ENCODE assay signal across 1 cellular context in the genomic region with DNA sequence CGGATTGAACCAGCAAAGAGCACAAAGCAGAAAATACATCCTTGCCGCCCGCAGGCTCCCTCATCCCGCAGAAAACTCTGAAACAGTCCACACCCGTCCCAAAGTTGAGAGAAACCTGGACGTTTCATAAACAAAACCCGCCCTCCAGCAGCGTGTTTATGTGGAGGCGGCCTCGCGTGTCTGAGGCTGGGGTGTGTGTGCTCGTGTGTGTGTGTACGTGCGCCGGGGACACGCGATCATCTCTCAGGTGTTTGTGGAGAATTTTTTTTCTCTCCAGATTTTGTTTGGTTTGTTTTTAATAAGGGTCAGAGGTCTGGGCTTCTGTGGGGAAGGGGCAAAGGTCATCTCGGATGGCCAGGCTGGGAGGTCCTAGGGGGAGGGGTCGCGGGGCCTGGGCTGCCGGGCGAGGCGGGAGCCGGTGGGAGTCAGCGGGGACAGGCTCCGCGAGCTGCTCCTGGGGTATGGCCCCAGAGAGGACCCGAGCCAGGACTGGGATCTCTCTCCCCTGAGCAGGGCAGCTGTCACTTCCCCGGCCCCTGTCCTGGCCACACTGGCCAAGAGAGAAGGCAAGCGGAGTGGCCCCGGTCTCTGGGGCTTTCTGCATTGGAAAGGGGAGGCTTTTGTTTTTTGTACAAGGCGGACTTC.
A peak's percentile ranks its signal among the peaks of the same experiment; 100 is the strongest.
TF ChIP-seq lines count a peak whose summit lies in the region.

No MANE protein-coding gene starts in this region.

TF ChIP-seq in HepG2, 621 proteins besides CTCF, POLR2A, EP300 and RAD21 (continued from another document and continues in another):
- TF ChIP-seq, protein P1, sequence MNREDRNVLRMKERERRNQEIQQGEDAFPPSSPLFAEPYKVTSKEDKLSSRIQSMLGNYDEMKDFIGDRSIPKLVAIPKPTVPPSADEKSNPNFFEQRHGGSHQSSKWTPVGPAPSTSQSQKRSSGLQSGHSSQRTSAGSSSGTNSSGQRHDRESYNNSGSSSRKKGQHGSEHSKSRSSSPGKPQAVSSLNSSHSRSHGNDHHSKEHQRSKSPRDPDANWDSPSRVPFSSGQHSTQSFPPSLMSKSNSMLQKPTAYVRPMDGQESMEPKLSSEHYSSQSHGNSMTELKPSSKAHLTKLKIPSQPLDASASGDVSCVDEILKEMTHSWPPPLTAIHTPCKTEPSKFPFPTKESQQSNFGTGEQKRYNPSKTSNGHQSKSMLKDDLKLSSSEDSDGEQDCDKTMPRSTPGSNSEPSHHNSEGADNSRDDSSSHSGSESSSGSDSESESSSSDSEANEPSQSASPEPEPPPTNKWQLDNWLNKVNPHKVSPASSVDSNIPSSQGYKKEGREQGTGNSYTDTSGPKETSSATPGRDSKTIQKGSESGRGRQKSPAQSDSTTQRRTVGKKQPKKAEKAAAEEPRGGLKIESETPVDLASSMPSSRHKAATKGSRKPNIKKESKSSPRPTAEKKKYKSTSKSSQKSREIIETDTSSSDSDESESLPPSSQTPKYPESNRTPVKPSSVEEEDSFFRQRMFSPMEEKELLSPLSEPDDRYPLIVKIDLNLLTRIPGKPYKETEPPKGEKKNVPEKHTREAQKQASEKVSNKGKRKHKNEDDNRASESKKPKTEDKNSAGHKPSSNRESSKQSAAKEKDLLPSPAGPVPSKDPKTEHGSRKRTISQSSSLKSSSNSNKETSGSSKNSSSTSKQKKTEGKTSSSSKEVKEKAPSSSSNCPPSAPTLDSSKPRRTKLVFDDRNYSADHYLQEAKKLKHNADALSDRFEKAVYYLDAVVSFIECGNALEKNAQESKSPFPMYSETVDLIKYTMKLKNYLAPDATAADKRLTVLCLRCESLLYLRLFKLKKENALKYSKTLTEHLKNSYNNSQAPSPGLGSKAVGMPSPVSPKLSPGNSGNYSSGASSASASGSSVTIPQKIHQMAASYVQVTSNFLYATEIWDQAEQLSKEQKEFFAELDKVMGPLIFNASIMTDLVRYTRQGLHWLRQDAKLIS (CRISPR knock-in tag; IDR thresholded peaks at IDR 0.05): no peak
- TF ChIP-seq TEAD2 (CRISPR knock-in tag; IDR thresholded peaks at IDR 0.05) (no peak), MEIS2 (CRISPR knock-in tag; IDR thresholded peaks at IDR 0.05) (no peak; the same call in 1 of the 2 replicates), GATAD2A (CRISPR knock-in tag; IDR thresholded peaks at IDR 0.05) (peak; percentile 77), AHR (CRISPR knock-in tag; IDR thresholded peaks at IDR 0.05) (no peak; the same call in 1 of the 2 replicates), BRCA1 (CRISPR knock-in tag; IDR thresholded peaks at IDR 0.05) (peak; percentile 11), IKZF1 (IDR thresholded peaks at IDR 0.05) (no peak), GTF2F1 (IDR thresholded peaks at IDR 0.05; ENCODE audit: low read length) (no peak), FOSL2 (CRISPR knock-in tag; IDR thresholded peaks at IDR 0.05) (peak; percentile 17; the same call in 1 of the 2 replicates), MEIS1 (CRISPR knock-in tag; IDR thresholded peaks at IDR 0.05; ENCODE audit: borderline replicate concordance) (0 out of 2 replicates have a peak, but pooled peaks have one; percentile 32), NFKB2 (CRISPR knock-in tag; IDR thresholded peaks at IDR 0.05; ENCODE audit: borderline replicate concordance) (peak; percentile 46), SAP130 (CRISPR knock-in tag; IDR thresholded peaks at IDR 0.05; ENCODE audit: low read depth) (peak; percentile 63), RBM39 (IDR thresholded peaks at IDR 0.05; ENCODE audit: low read depth, low read length, poor library complexity, severe bottlenecking) (peak; percentile 67), ATAD3A (CRISPR knock-in tag; IDR thresholded peaks at IDR 0.05) (no peak), MAZ (IDR thresholded peaks at IDR 0.05; ENCODE audit: borderline replicate concordance, low read depth, low read length) (no peak), MAZ (CRISPR knock-in tag; IDR thresholded peaks at IDR 0.05; ENCODE audit: low read depth) (0 out of 2 replicates have a peak, but pooled peaks have one; percentile 35), ZNF235 (CRISPR knock-in tag; IDR thresholded peaks at IDR 0.05; ENCODE audit: borderline replicate concordance) (no peak), NKX3-1 (CRISPR knock-in tag; IDR thresholded peaks at IDR 0.05) (0 out of 2 replicates have a peak, but pooled peaks have one; percentile 25), TSC22D2 (CRISPR knock-in tag; IDR thresholded peaks at IDR 0.05; ENCODE audit: borderline replicate concordance) (no peak), TAF15 (IDR thresholded peaks at IDR 0.05; ENCODE audit: low read depth, low read length, poor library complexity, severe bottlenecking) (no peak), AGO1 (IDR thresholded peaks at IDR 0.05; ENCODE audit: low read depth, low read length, poor library complexity, severe bottlenecking) (no peak), ZFAT (CRISPR knock-in tag; conservative IDR thresholded peaks at IDR 0.05) (no peak), THAP11 (CRISPR knock-in tag; IDR thresholded peaks at IDR 0.05) (peak; percentile 51), ZNF256 (CRISPR knock-in tag; conservative IDR thresholded peaks at IDR 0.05) (no peak), HMGA1 (CRISPR knock-in tag; conservative IDR thresholded peaks at IDR 0.05) (no peak), ZFP36L2 (CRISPR knock-in tag; IDR thresholded peaks at IDR 0.05) (no peak), TRIM24 (CRISPR knock-in tag; IDR thresholded peaks at IDR 0.05) (no peak), BCL6 (CRISPR knock-in tag; IDR thresholded peaks at IDR 0.05) (peak; percentile 48), ZNF546 (CRISPR knock-in tag; conservative IDR thresholded peaks at IDR 0.05) (peak; percentile 72; the same call in 1 of the 2 replicates), ZNF12 (CRISPR knock-in tag; IDR thresholded peaks at IDR 0.05) (no peak), TBP (CRISPR knock-in tag; IDR thresholded peaks at IDR 0.05) (no peak), ZNF879 (CRISPR knock-in tag; IDR thresholded peaks at IDR 0.05) (no peak), ZNF674 (CRISPR knock-in tag; IDR thresholded peaks at IDR 0.05; ENCODE audit: low read depth) (no peak), ZNF569 (CRISPR knock-in tag; IDR thresholded peaks at IDR 0.05; ENCODE audit: borderline replicate concordance) (no peak), ZNF337 (CRISPR knock-in tag; IDR thresholded peaks at IDR 0.05; ENCODE audit: borderline replicate concordance, low read depth) (peak; percentile 22; the same call in 1 of the 2 replicates), ATF1 (CRISPR knock-in tag; IDR thresholded peaks at IDR 0.05) (no peak)
- TF ChIP-seq, protein P2, sequence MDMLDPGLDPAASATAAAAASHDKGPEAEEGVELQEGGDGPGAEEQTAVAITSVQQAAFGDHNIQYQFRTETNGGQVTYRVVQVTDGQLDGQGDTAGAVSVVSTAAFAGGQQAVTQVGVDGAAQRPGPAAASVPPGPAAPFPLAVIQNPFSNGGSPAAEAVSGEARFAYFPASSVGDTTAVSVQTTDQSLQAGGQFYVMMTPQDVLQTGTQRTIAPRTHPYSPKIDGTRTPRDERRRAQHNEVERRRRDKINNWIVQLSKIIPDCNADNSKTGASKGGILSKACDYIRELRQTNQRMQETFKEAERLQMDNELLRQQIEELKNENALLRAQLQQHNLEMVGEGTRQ (IDR thresholded peaks at IDR 0.05; ENCODE audit: low read depth, low read length): no peak
- TF ChIP-seq, protein P2 (CRISPR knock-in tag; IDR thresholded peaks at IDR 0.05; ENCODE audit: borderline replicate concordance): peak; percentile 30; the same call in 1 of the 2 replicates
- TF ChIP-seq, protein P3, sequence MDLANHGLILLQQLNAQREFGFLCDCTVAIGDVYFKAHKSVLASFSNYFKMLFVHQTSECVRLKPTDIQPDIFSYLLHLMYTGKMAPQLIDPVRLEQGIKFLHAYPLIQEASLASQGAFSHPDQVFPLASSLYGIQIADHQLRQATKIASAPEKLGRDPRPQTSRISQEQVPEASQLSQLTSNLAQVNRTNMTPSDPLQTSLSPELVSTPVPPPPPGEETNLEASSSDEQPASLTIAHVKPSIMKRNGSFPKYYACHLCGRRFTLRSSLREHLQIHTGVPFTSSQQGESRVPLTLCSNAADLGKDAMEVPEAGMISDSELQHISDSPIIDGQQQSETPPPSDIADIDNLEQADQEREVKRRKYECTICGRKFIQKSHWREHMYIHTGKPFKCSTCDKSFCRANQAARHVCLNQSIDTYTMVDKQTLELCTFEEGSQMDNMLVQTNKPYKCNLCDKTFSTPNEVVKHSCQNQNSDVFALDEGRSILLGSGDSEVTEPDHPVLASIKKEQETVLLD (CRISPR knock-in tag; IDR thresholded peaks at IDR 0.05; ENCODE audit: low read depth): no peak
- TF ChIP-seq, protein P4, sequence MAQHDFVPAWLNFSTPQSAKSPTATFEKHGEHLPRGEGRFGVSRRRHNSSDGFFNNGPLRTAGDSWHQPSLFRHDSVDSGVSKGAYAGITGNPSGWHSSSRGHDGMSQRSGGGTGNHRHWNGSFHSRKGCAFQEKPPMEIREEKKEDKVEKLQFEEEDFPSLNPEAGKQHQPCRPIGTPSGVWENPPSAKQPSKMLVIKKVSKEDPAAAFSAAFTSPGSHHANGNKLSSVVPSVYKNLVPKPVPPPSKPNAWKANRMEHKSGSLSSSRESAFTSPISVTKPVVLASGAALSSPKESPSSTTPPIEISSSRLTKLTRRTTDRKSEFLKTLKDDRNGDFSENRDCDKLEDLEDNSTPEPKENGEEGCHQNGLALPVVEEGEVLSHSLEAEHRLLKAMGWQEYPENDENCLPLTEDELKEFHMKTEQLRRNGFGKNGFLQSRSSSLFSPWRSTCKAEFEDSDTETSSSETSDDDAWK (CRISPR knock-in tag; IDR thresholded peaks at IDR 0.05): no peak
- TF ChIP-seq, protein P5, sequence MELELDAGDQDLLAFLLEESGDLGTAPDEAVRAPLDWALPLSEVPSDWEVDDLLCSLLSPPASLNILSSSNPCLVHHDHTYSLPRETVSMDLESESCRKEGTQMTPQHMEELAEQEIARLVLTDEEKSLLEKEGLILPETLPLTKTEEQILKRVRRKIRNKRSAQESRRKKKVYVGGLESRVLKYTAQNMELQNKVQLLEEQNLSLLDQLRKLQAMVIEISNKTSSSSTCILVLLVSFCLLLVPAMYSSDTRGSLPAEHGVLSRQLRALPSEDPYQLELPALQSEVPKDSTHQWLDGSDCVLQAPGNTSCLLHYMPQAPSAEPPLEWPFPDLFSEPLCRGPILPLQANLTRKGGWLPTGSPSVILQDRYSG (CRISPR knock-in tag; IDR thresholded peaks at IDR 0.05): no peak
- TF ChIP-seq, protein P6, sequence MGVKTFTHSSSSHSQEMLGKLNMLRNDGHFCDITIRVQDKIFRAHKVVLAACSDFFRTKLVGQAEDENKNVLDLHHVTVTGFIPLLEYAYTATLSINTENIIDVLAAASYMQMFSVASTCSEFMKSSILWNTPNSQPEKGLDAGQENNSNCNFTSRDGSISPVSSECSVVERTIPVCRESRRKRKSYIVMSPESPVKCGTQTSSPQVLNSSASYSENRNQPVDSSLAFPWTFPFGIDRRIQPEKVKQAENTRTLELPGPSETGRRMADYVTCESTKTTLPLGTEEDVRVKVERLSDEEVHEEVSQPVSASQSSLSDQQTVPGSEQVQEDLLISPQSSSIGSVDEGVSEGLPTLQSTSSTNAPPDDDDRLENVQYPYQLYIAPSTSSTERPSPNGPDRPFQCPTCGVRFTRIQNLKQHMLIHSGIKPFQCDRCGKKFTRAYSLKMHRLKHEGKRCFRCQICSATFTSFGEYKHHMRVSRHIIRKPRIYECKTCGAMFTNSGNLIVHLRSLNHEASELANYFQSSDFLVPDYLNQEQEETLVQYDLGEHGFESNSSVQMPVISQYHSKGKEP (CRISPR knock-in tag; IDR thresholded peaks at IDR 0.05): no peak
- TF ChIP-seq, protein P7, sequence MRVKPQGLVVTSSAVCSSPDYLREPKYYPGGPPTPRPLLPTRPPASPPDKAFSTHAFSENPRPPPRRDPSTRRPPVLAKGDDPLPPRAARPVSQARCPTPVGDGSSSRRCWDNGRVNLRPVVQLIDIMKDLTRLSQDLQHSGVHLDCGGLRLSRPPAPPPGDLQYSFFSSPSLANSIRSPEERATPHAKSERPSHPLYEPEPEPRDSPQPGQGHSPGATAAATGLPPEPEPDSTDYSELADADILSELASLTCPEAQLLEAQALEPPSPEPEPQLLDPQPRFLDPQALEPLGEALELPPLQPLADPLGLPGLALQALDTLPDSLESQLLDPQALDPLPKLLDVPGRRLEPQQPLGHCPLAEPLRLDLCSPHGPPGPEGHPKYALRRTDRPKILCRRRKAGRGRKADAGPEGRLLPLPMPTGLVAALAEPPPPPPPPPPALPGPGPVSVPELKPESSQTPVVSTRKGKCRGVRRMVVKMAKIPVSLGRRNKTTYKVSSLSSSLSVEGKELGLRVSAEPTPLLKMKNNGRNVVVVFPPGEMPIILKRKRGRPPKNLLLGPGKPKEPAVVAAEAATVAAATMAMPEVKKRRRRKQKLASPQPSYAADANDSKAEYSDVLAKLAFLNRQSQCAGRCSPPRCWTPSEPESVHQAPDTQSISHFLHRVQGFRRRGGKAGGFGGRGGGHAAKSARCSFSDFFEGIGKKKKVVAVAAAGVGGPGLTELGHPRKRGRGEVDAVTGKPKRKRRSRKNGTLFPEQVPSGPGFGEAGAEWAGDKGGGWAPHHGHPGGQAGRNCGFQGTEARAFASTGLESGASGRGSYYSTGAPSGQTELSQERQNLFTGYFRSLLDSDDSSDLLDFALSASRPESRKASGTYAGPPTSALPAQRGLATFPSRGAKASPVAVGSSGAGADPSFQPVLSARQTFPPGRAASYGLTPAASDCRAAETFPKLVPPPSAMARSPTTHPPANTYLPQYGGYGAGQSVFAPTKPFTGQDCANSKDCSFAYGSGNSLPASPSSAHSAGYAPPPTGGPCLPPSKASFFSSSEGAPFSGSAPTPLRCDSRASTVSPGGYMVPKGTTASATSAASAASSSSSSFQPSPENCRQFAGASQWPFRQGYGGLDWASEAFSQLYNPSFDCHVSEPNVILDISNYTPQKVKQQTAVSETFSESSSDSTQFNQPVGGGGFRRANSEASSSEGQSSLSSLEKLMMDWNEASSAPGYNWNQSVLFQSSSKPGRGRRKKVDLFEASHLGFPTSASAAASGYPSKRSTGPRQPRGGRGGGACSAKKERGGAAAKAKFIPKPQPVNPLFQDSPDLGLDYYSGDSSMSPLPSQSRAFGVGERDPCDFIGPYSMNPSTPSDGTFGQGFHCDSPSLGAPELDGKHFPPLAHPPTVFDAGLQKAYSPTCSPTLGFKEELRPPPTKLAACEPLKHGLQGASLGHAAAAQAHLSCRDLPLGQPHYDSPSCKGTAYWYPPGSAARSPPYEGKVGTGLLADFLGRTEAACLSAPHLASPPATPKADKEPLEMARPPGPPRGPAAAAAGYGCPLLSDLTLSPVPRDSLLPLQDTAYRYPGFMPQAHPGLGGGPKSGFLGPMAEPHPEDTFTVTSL (CRISPR knock-in tag; IDR thresholded peaks at IDR 0.05; ENCODE audit: borderline replicate concordance): peak; percentile 58; the same call in 1 of the 2 replicates
- TF ChIP-seq, protein P8, sequence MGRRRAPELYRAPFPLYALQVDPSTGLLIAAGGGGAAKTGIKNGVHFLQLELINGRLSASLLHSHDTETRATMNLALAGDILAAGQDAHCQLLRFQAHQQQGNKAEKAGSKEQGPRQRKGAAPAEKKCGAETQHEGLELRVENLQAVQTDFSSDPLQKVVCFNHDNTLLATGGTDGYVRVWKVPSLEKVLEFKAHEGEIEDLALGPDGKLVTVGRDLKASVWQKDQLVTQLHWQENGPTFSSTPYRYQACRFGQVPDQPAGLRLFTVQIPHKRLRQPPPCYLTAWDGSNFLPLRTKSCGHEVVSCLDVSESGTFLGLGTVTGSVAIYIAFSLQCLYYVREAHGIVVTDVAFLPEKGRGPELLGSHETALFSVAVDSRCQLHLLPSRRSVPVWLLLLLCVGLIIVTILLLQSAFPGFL (CRISPR knock-in tag; IDR thresholded peaks at IDR 0.05): no peak
